11 cellular contexts compared by ENCODE assay signal in the genomic region with DNA sequence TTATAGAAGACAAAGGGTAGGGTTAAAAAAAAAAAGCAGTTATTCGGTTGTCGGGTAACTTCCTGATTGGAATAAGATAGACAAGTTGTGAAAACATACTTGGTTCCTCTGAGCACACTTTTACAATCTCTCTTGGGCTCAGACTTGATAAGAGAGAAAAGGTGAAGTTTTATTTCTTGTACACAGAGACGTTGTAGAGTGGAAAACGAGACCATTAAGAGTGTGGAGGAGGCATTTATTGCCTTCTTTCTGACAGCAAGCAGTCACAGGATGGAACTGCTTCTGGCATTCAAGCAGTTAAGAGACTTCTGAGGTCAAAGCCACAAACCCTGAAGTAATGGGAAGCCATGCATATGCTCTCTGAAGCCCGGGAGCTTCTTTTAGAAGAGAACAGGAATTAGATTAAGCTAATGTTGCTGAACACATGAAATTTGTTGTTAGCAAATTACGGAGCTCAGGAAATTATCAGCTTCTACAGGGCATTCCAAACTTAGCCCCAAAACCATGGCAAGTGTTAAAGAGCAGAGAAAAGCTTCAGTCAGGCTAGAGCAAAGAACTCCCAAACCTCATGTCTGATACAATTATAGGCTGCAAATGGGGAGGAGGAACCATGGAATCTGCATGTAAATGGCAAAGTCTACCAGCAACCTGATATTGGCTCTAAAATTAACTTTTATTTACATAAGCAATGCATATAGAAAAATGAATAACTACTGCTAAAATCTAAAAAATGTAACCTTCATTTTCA. TPM values are rescaled to one million over a fixed set of nuclear protein-coding genes. Genes with fewer than 3 reads are reported as not detected.
DNase-seq lines count a peak whose midpoint lies in the region; ATAC-seq, FAIRE-seq and TF ChIP-seq lines count a peak whose summit lies in the region.
"Had no signal": no experiment of that assay in that cellular context is flagged by ENCODE, and none has a peak within 500 bp of the region (broad histone marks: within the 10 kb centered on the region; RNA-seq: fewer than 3 reads in every experiment).

No MANE protein-coding gene starts in this region.

- no peak for ATAC-seq in HG02840 (IDR thresholded peaks at IDR 0.05; ENCODE audit: low FRiP score, unreplicated experiment)

- no peak overlapping the region for H3K4me3 ChIP-seq in PC-9
- no peak overlapping the region for H3K4me3 ChIP-seq in H1 (ENCODE audit: extremely low read depth in 1 of 4, insufficient read depth in 2 of 4, low read depth in 3 of 4, low read length in 4 of 4)
- no peak overlapping the region for H3K4me3 ChIP-seq in skeletal muscle tissue (ENCODE audit: low read length in 3 of 3)
- H3K4me3 ChIP-seq: thoracic aorta had no signal

- no peak for FAIRE-seq in H1 (lab: Jason Lieb, UNC)
- FAIRE-seq: A204.1 had no signal

- H3K9ac ChIP-seq in H1 (replicated peaks in 1 of 4; ENCODE audit: extremely low read depth in 1 of 4, low read depth in 3 of 4, low read length in 3 of 4) (no peak overlapping the region), skeletal muscle tissue (ENCODE audit: low read depth in 1 of 3, low read length in 3 of 3) (no peak overlapping the region)

- H2AK5ac ChIP-seq in H1 (ENCODE audit: low read depth, low read length), result no peak overlapping the region

- CTCF ChIA-PET in PC-9 (lab: Charles Lee) (interaction anchor here (0.6 kb wide), 1 partner anchor 24 kb away, joined by 4 read pairs; no protein-coding TSS in a partner anchor), H1 (lab: Charles Lee; ENCODE audit: partially characterized antibody) (interaction anchor here (0.6 to 1.7 kb wide), 3 partner anchors 25 to 1623 kb away, joined by 3 read pairs; no protein-coding TSS in a partner anchor), Calu3 (lab: Charles Lee) (no interaction called here)

- H3K36me3 ChIP-seq in PC-9 (ENCODE audit: low read depth) (no peaks in the 10 kb centered on the region), H1 (ENCODE audit: control insufficient read depth in 2 of 4, insufficient read depth in 4 of 4, low read length in 3 of 4) (no peaks in the 10 kb centered on the region), skeletal muscle tissue (ENCODE audit: control insufficient read depth in 3 of 3, insufficient read depth in 3 of 3, low read length in 3 of 3) (no peaks in the 10 kb centered on the region)
- H3K36me3 ChIP-seq: thoracic aorta had no signal

- POLR2A ChIA-PET in PC-9 (lab: Charles Lee; ENCODE audit: unreplicated experiment) (no interaction called here), H1 (lab: Charles Lee; ENCODE audit: partially characterized antibody) (no interaction called here)

- H3K4ac ChIP-seq in H1 (replicated peaks; ENCODE audit: insufficient read length, low read depth, low read length), result no peak overlapping the region

- H2AFZ ChIP-seq in PC-9, result 0 out of 2 replicates have a peak overlapping the region, but pooled peaks have one; percentile 21
- peak overlapping the region; percentile 47 for H2AFZ ChIP-seq in H1 (ENCODE audit: low read length)

- H2BK20ac ChIP-seq in H1 (ENCODE audit: low read length), result no peak overlapping the region

- no peaks in the 10 kb centered on the region for H3K23me2 ChIP-seq in H1 (ENCODE audit: low read depth, low read length)

- no peak overlapping the region for H2BK15ac ChIP-seq in H1 (ENCODE audit: low read length)

- H2BK12ac ChIP-seq in H1 (ENCODE audit: low read depth, low read length), result no peak overlapping the region

- no peak overlapping the region for H3K14ac ChIP-seq in H1 (ENCODE audit: insufficient read length)

- no TSS peak for BruUV-seq in PC-9 (replicated peaks; lab: Mats Ljungman, UMichigan)
- BruUV-seq in Calu3 (replicated peaks; lab: Mats Ljungman, UMichigan), result no TSS peak

- no peak overlapping the region for H2BK5ac ChIP-seq in H1 (ENCODE audit: low read depth, low read length)

- H4K5ac ChIP-seq in H1 (ENCODE audit: insufficient read length, low read depth, low read length), result no peak overlapping the region

- H3K36me3 Mint-ChIP-seq in progenitor cell of endocrine pancreas (ENCODE audit: insufficient read depth), result no peaks in the 10 kb centered on the region
- no peaks in the 10 kb centered on the region for H3K36me3 Mint-ChIP-seq in Calu3 (ENCODE audit: insufficient read depth, unreplicated experiment)

- no peak overlapping the region for H3K18ac ChIP-seq in H1 (ENCODE audit: extremely low read depth, low read length)

- no peaks in the 10 kb centered on the region for H3K79me1 ChIP-seq in H1 (ENCODE audit: low read depth, low read length)

- 84% methylated on average over 6 of the region's 6 CpGs; no CpG with 5 or more reads in 1 of the 2 experiments for WGBS in H1 (ENCODE audit: extremely low coverage in 1 of 2, insufficient coverage in 1 of 2, insufficient read length in 1 of 2, insufficient replicate concordance in 2 of 2, low coverage in 1 of 2, low lambda C conversion rate in 2 of 2, missing lambda C conversion rate in 1 of 2), 2 experiments

- H4K91ac ChIP-seq in H1 (replicated peaks; ENCODE audit: insufficient read length, low read length), result no peak overlapping the region

- DNase-seq in NOMO-1 (lab: John Stamatoyannopoulos, UW; ENCODE audit: unreplicated experiment in 2 of 2) (peak; percentile 15 to 54), NOMO-1 treated with dmso at 0.1 percent for 144 hours (lab: John Stamatoyannopoulos, UW; ENCODE audit: unreplicated experiment) (no peak), PC-9 (no peak), H1 (ENCODE audit: low read depth in 1 of 2, low spot score in 2 of 2) (no peak), progenitor cell of endocrine pancreas (ENCODE audit: low spot score, unreplicated experiment) (no peak), Calu3 (no peak)
- DNase-seq: midbrain had no signal

- H3K4me1 ChIP-seq in PC-9 (replicated peaks; ENCODE audit: insufficient read depth), result peaks cover 63% of the 10 kb centered on the region
- peaks cover 0 to 4% (median 0%) of the 10 kb centered on the region in 4 experiments; a peak in 1 of 7 replicates for H3K4me1 ChIP-seq in H1 (replicated peaks in 1 of 4; ENCODE audit: control insufficient read depth in 3 of 4, insufficient read depth in 4 of 4, low read length in 3 of 4)
- peaks cover 0 to 2% (median 0%) of the 10 kb centered on the region in 3 donors for H3K4me1 ChIP-seq in skeletal muscle tissue (ENCODE audit: control insufficient read depth in 3 of 3, insufficient read depth in 3 of 3, low read length in 3 of 3)

- H3K4me1 Mint-ChIP-seq in progenitor cell of endocrine pancreas (ENCODE audit: low read depth) (peaks cover 5% of the 10 kb centered on the region), Calu3 (ENCODE audit: low read depth, unreplicated experiment) (peaks cover 23% of the 10 kb centered on the region)

- H3K9me3 ChIP-seq in PC-9 (ENCODE audit: insufficient read depth, low read depth), result no peaks in the 10 kb centered on the region
- H3K9me3 ChIP-seq in H1 (ENCODE audit: insufficient read depth in 2 of 2, low read depth in 1 of 2, low read length in 1 of 2), result no peaks in the 10 kb centered on the region
- no peaks in the 10 kb centered on the region for H3K9me3 ChIP-seq in skeletal muscle tissue (ENCODE audit: control insufficient read depth in 3 of 3, low read length in 3 of 3)
- H3K9me3 ChIP-seq: thoracic aorta had no signal

- no peaks in the 10 kb centered on the region for H3K9me2 ChIP-seq in PC-9 (ENCODE audit: insufficient read depth)

- H3K27ac Mint-ChIP-seq in progenitor cell of endocrine pancreas, result no peak overlapping the region
- no peak overlapping the region for H3K27ac Mint-ChIP-seq in Calu3 (ENCODE audit: unreplicated experiment)

- no peak overlapping the region for H3K23ac ChIP-seq in H1 (ENCODE audit: insufficient read length)

- H3K79me2 ChIP-seq in PC-9 (ENCODE audit: low read depth) (no peaks in the 10 kb centered on the region), H1 (ENCODE audit: control insufficient read depth in 1 of 2, insufficient read depth in 2 of 2, low read length in 2 of 2) (no peaks in the 10 kb centered on the region)

- no peaks in the 10 kb centered on the region for H3K27me3 ChIP-seq in PC-9 (ENCODE audit: insufficient read depth, low read depth)
- H3K27me3 ChIP-seq in H1 (replicated peaks in 1 of 4; ENCODE audit: control insufficient read depth in 3 of 4, extremely low read depth in 1 of 4, insufficient read depth in 3 of 4, low read length in 3 of 4), result no peaks in the 10 kb centered on the region
- peaks cover 0 to 4% (median 0%) of the 10 kb centered on the region in 3 donors for H3K27me3 ChIP-seq in skeletal muscle tissue (ENCODE audit: control insufficient read depth in 3 of 3, insufficient read depth in 3 of 3, low read length in 3 of 3)

- H2BK120ac ChIP-seq in H1 (replicated peaks; ENCODE audit: low read depth, low read length), result no peak overlapping the region

- TF ChIP-seq POLR2A in H1 (IDR thresholded peaks at IDR 0.05; ENCODE audit: control extremely low read depth in 1 of 2, low read depth in 2 of 2, low read length in 2 of 2), result no peak

- TF ChIP-seq EP300 in H1 (IDR thresholded peaks at IDR 0.05; ENCODE audit: borderline replicate concordance in 1 of 2, low read depth in 2 of 2, low read length in 2 of 2), result no peak

- H3F3A ChIP-seq in PC-9 (ENCODE audit: insufficient read depth, low read depth), result peaks cover 10% of the 10 kb centered on the region; the same call in 1 of the 2 replicates

- H3K9me3 Mint-ChIP-seq in progenitor cell of endocrine pancreas (ENCODE audit: low read depth) (no peaks in the 10 kb centered on the region), Calu3 (ENCODE audit: low read depth, unreplicated experiment) (no peaks in the 10 kb centered on the region)

- no peak overlapping the region for H4K8ac ChIP-seq in H1 (ENCODE audit: extremely low read depth, insufficient read depth, low read length)

- no peaks in the 10 kb centered on the region for H4K20me1 ChIP-seq in PC-9 (ENCODE audit: insufficient read depth)
- no peaks in the 10 kb centered on the region for H4K20me1 ChIP-seq in H1 (replicated peaks in 1 of 2; ENCODE audit: control insufficient read depth in 1 of 2, insufficient read depth in 2 of 2, low read length in 2 of 2)

- H3K27ac ChIP-seq in PC-9, result peak overlapping the region; percentile 32
- no peak overlapping the region for H3K27ac ChIP-seq in H1 (ENCODE audit: low read depth, low read length)
- H3K27ac ChIP-seq in skeletal muscle tissue (ENCODE audit: low read depth, low read length), result peak overlapping the region; percentile 17
- H3K27ac ChIP-seq: thoracic aorta had no signal

- no peak overlapping the region for H3K56ac ChIP-seq in H1 (replicated peaks; ENCODE audit: insufficient read length, low read depth, low read length)

- H3K4me3 Mint-ChIP-seq in progenitor cell of endocrine pancreas (ENCODE audit: low read depth) (no peak overlapping the region), Calu3 (ENCODE audit: low read depth, unreplicated experiment) (no peak overlapping the region)

- TF ChIP-seq RAD21 in H1 (IDR thresholded peaks at IDR 0.05 in 1 of 2, conservative IDR thresholded peaks at IDR 0.05 in 1 of 2; ENCODE audit: low read depth in 2 of 2, low read length in 2 of 2), result no peak

- H3K27me3 Mint-ChIP-seq in progenitor cell of endocrine pancreas, result peaks cover 2% of the 10 kb centered on the region
- no peaks in the 10 kb centered on the region for H3K27me3 Mint-ChIP-seq in Calu3 (ENCODE audit: unreplicated experiment)

- no peak overlapping the region for H3K4me2 ChIP-seq in PC-9
- no peak overlapping the region for H3K4me2 ChIP-seq in H1 (ENCODE audit: insufficient read depth in 1 of 2, low read depth in 2 of 2, low read length in 2 of 2)

- intact Hi-C loops in PC-9 (cut with micrococcal nuclease; ENCODE audit: unreplicated experiment), result no loop called here
- intact Hi-C loops in Calu3 (cut with micrococcal nuclease; ENCODE audit: unreplicated experiment), result no loop called here

- TF ChIP-seq CTCF in PC-9 (conservative IDR thresholded peaks at IDR 0.05) (no peak), H1 (IDR thresholded peaks at IDR 0.05; ENCODE audit: control extremely low read depth in 1 of 3, insufficient read depth in 1 of 3, low read depth in 1 of 3, low read length in 3 of 3) (no peak), progenitor cell of endocrine pancreas (IDR thresholded peaks at IDR 0.05; ENCODE audit: unreplicated experiment) (no peak), Calu3 (IDR thresholded peaks at IDR 0.05; ENCODE audit: unreplicated experiment) (no peak)

RNA-seq across cellular contexts. Expression of a gene that starts 26.0 kb away (rescaled TPM):
- total RNA-seq in PC-9 (2021) (0.15 and 0.68 TPM in 2 replicates), skeletal muscle tissue (21.9 TPM), progenitor cell of endocrine pancreas (0.89 and 1.1 TPM in 2 replicates), Calu3 (2022) (not detected in 2 replicates)
- 3.1 and 3.5 TPM in 2 replicates for total RNA-seq in H1 (2021; fragmentation: NEBNext Ultra II Directional; extraction: Animal tissue kit (Norgen Biotek cat#: 25700))
- polyA plus RNA-seq in H1 (2011; rRNA removed), result 4.7 and 5.5 TPM in 2 replicates
- 3.7 TPM for polyA plus RNA-seq in H1 (2011; cell fraction: cytosol; rRNA removed)
- polyA plus RNA-seq in H1 (2011; cell fraction: nucleus; rRNA removed), result 6.2 TPM
- 2.0 to 3.5 TPM (median 2.6 TPM) in 4 replicates for polyA plus RNA-seq in H1 (2012, experiment 1 of 2)
- 1.3 TPM for polyA plus RNA-seq in H1 (2012, experiment 2 of 2)
- 3.3 TPM for polyA plus RNA-seq in H1 (2013, experiment 1 of 2)
- 3.7 TPM for polyA plus RNA-seq in H1 (2013, experiment 2 of 2)
- 6.7 and 8.4 TPM in 2 replicates for polyA minus RNA-seq in H1 (2011; rRNA and poly(A)+ RNA removed)
- polyA minus RNA-seq in H1 (2011; cell fraction: cytosol; rRNA and poly(A)+ RNA removed), result 3.3 TPM
- polyA minus RNA-seq in H1 (2011; cell fraction: nucleus; rRNA and poly(A)+ RNA removed), result 10.8 TPM

Comparison
In these comparisons a context has a peak if more than half of its experiments do, and no peak if none do; other contexts are left out.
1. DNase-seq: peak in NOMO-1 (2 of 2); none in NOMO-1 treated with dmso at 0.1 percent for 144 hours (single experiment), PC-9 (0 of 2), H1 (0 of 2), progenitor cell of endocrine pancreas (single experiment) and Calu3 (single experiment).